ENCODE assay signal across 8 cellular contexts in the genomic region with DNA sequence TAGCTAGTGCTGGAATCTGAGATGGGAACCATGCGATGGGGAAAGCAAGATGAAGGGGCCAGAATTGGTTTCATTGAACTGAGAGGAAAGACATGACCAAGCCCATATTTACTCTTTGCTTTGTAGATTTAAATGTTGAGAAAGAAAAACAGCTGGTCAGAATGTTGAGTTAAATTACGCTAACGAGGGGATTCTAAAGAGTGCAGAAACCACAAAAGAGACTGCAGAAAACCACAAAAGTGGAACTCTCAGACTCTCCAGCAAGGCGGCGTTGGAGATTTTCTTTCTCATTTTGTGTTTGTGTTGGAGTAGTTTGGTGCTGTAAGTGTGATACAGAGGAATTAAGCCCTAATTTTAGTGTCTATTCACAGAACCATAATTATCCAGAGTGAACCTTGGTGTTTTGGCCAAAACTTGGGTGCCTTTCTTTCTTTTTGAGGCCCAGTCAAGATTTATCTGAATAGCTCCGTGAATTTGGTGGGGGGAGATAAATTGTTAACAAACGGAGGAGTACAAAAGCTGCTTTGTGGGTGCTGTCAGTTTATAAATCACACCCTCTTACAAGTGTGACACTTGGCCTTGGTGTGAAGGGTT. TPM values are rescaled to one million over a fixed set of nuclear protein-coding genes. Genes with fewer than 3 reads are reported as not detected.
DNase-seq lines count a peak whose midpoint lies in the region; ATAC-seq and TF ChIP-seq lines count a peak whose summit lies in the region.

No MANE protein-coding gene starts in this region.

- intact Hi-C loops in left lung (cut with DNase I) (no loop called here), aorta (cut with DNase I) (loop anchor here in 1 of 2 donors (5.0 kb wide), 1 partner anchor 50 kb away; no protein-coding TSS in a partner anchor)

- TF ChIP-seq CTCF in left lung (IDR thresholded peaks at IDR 0.05) (no peak), upper lobe of left lung (IDR thresholded peaks at IDR 0.05) (no peak)

- H3K36me3 ChIP-seq in left lung (peaks cover 0 to 78% of the 10 kb centered on the region in 2 donors), upper lobe of left lung (peaks cover 0 to 51% (median 11%) of the 10 kb centered on the region in 4 donors), aorta (ENCODE audit: control insufficient read depth in 1 of 2, insufficient read depth in 2 of 2, low read length in 1 of 2) (peaks cover 0 to 6% of the 10 kb centered on the region in 2 donors)

- peaks cover 67% of the 10 kb centered on the region for H3K4me1 Mint-ChIP-seq in activated naive CD4-positive, alpha-beta T cell treated with anti-CD3 and anti-CD28 coated beads, Interleukin-2, amount 50 U/mL, for 24 hours
- H3K4me1 Mint-ChIP-seq in activated CD8-positive, alpha-beta T cell treated with anti-CD3 and anti-CD28 coated beads, Interleukin-2, amount 10 ng/mL, durations not matched to agents 7 days and 5 days (ENCODE audit: low read depth) = peaks cover 59% of the 10 kb centered on the region

- H3K4me1 ChIP-seq in left lung (peaks cover 32 to 59% of the 10 kb centered on the region in 2 donors), upper lobe of left lung (peaks cover 39 to 64% (median 56%) of the 10 kb centered on the region in 4 donors), aorta (ENCODE audit: control insufficient read depth in 1 of 2, insufficient read depth in 2 of 2, low read length in 2 of 2) (peaks cover 0 to 3% of the 10 kb centered on the region in 2 donors)

- peak overlapping the region; percentile 85 for H3K4me3 Mint-ChIP-seq in activated naive CD4-positive, alpha-beta T cell treated with anti-CD3 and anti-CD28 coated beads, Interleukin-2, amount 50 U/mL, for 24 hours
- H3K4me3 Mint-ChIP-seq in activated CD8-positive, alpha-beta T cell treated with anti-CD3 and anti-CD28 coated beads, Interleukin-2, amount 10 ng/mL, durations not matched to agents 7 days and 5 days = peak overlapping the region; percentile 63

- no peaks in the 10 kb centered on the region for H3K9me3 ChIP-seq in left lung
- H3K9me3 ChIP-seq in upper lobe of left lung = no peaks in the 10 kb centered on the region
- H3K9me3 ChIP-seq in aorta (ENCODE audit: control insufficient read depth, low read length) = no peaks in the 10 kb centered on the region

- H3K27ac Mint-ChIP-seq in activated naive CD4-positive, alpha-beta T cell treated with anti-CD3 and anti-CD28 coated beads, Interleukin-2, amount 50 U/mL, for 24 hours = peak overlapping the region; percentile 88
- peak overlapping the region; percentile 85 for H3K27ac Mint-ChIP-seq in activated CD8-positive, alpha-beta T cell treated with anti-CD3 and anti-CD28 coated beads, Interleukin-2, amount 10 ng/mL, durations not matched to agents 7 days and 5 days

- peaks cover 26% of the 10 kb centered on the region for H3K36me3 Mint-ChIP-seq in activated naive CD4-positive, alpha-beta T cell treated with anti-CD3 and anti-CD28 coated beads, Interleukin-2, amount 50 U/mL, for 24 hours
- peaks cover 71% of the 10 kb centered on the region for H3K36me3 Mint-ChIP-seq in activated CD8-positive, alpha-beta T cell treated with anti-CD3 and anti-CD28 coated beads, Interleukin-2, amount 10 ng/mL, durations not matched to agents 7 days and 5 days (ENCODE audit: low read depth)

- POLR2A ChIA-PET in activated CD8-positive, alpha-beta T cell treated with anti-CD3 and anti-CD28 coated beads, Interleukin-2, amount 10 ng/mL, durations not matched to agents 7 days and 5 days (lab: Charles Lee) = interaction anchor here (1.3 to 3.5 kb wide), 6 partner anchors 21 to 118 kb away, joined by 4 to 19 read pairs (median 10); partner anchors contain the start of genes INAFM1 and ZC3H4

- no peak overlapping the region for H3K4me3 ChIP-seq in left lung
- no peak overlapping the region for H3K4me3 ChIP-seq in upper lobe of left lung
- no peak overlapping the region for H3K4me3 ChIP-seq in aorta (ENCODE audit: low read length in 2 of 2)

- ATAC-seq in activated CD8-positive, alpha-beta T cell treated with anti-CD3 and anti-CD28 coated beads, Interleukin-2, amount 10 ng/mL, durations not matched to agents 7 days and 5 days = peak; percentile 32
- ATAC-seq in left lung = peak; percentile 71
- peak in 1 of 2 donors; percentile 37 for ATAC-seq in upper lobe of left lung (ENCODE audit: low FRiP score in 2 of 2)
- no peak for ATAC-seq in HG02678 (IDR thresholded peaks at IDR 0.05; ENCODE audit: unreplicated experiment)
- ATAC-seq in aorta (ENCODE audit: low FRiP score) = no peak

- H3K27me3 ChIP-seq in left lung = no peaks in the 10 kb centered on the region
- H3K27me3 ChIP-seq in upper lobe of left lung = no peaks in the 10 kb centered on the region
- no peaks in the 10 kb centered on the region for H3K27me3 ChIP-seq in aorta (ENCODE audit: control insufficient read depth in 1 of 2, insufficient read depth in 2 of 2, low read length in 1 of 2)

- no peak for DNase-seq in activated naive CD4-positive, alpha-beta T cell treated with anti-CD3 and anti-CD28 coated beads, Interleukin-2, amount 50 U/mL, for 16 hours
- peak; percentile 38 for DNase-seq in activated CD8-positive, alpha-beta T cell treated with anti-CD3 and anti-CD28 coated beads, Interleukin-2, amount 10 ng/mL, durations not matched to agents 7 days and 5 days
- DNase-seq in left lung = no peak
- DNase-seq in upper lobe of left lung = no peak
- no peak for DNase-seq in Ammon's horn (ENCODE audit: low spot score)
- no peak for DNase-seq in aorta

- no peak for TF ChIP-seq EP300 in upper lobe of left lung (IDR thresholded peaks at IDR 0.05)

- CTCF ChIA-PET in activated CD8-positive, alpha-beta T cell treated with anti-CD3 and anti-CD28 coated beads, Interleukin-2, amount 10 ng/mL, durations not matched to agents 7 days and 5 days (lab: Charles Lee) = interaction anchor here (0.7 to 17.2 kb wide), 17 partner anchors 8 to 286 kb away, joined by 3 to 286 read pairs (median 5); partner anchors contain the start of gene SAE1

- WGBS in upper lobe of left lung, 2 donors = 41 to 49% methylated on average over 7 of the region's 7 CpGs
- 58 to 67% methylated on average over 7 of the region's 7 CpGs for WGBS in aorta, 2 donors

- H3K9me3 Mint-ChIP-seq in activated naive CD4-positive, alpha-beta T cell treated with anti-CD3 and anti-CD28 coated beads, Interleukin-2, amount 50 U/mL, for 24 hours = no peaks in the 10 kb centered on the region
- H3K9me3 Mint-ChIP-seq in activated CD8-positive, alpha-beta T cell treated with anti-CD3 and anti-CD28 coated beads, Interleukin-2, amount 10 ng/mL, durations not matched to agents 7 days and 5 days (ENCODE audit: insufficient read depth) = no peaks in the 10 kb centered on the region

- H3K27me3 Mint-ChIP-seq in activated naive CD4-positive, alpha-beta T cell treated with anti-CD3 and anti-CD28 coated beads, Interleukin-2, amount 50 U/mL, for 24 hours = no peaks in the 10 kb centered on the region
- H3K27me3 Mint-ChIP-seq in activated CD8-positive, alpha-beta T cell treated with anti-CD3 and anti-CD28 coated beads, Interleukin-2, amount 10 ng/mL, durations not matched to agents 7 days and 5 days (ENCODE audit: low read depth) = no peaks in the 10 kb centered on the region

- H3K27ac ChIP-seq in left lung (peak overlapping the region; percentile 71 to 83), upper lobe of left lung (peak overlapping the region; percentile 55 to 87 (median 80)), aorta (ENCODE audit: low read depth in 1 of 2, low read length in 2 of 2) (peak overlapping the region in 1 of 2 donors; percentile 90)

- no peak for TF ChIP-seq POLR2A in upper lobe of left lung (IDR thresholded peaks at IDR 0.05)

RNA-seq across cellular contexts. Expression of gene SAE1, which starts 26.3 kb away (rescaled TPM):
- total RNA-seq in activated CD8-positive, alpha-beta T cell treated with anti-CD3 and anti-CD28 coated beads, Interleukin-2, amount 10 ng/mL, durations not matched to agents 7 days and 5 days = 100 to 1,000 TPM; 165 to 175 TPM
- 10 to 100 TPM; 67.7 to 73.8 TPM for total RNA-seq in left lung
- total RNA-seq in upper lobe of left lung = 10 to 100 TPM; 31.1 to 61.2 (median 55.3) TPM
- total RNA-seq in aorta = 10 to 100 TPM; 44.5 to 64.9 TPM
- polyA plus RNA-seq in aorta = 10 to 100 TPM; 49.5 to 59.0 TPM

RNA-seq across cellular contexts. Expression of gene ZC3H4, which starts 43.4 kb away (rescaled TPM):
- 100 to 1,000 TPM; 102 TPM for total RNA-seq in activated CD8-positive, alpha-beta T cell treated with anti-CD3 and anti-CD28 coated beads, Interleukin-2, amount 10 ng/mL, durations not matched to agents 7 days and 5 days
- 10 to 100 TPM; 37.9 to 39.2 TPM for total RNA-seq in left lung
- total RNA-seq in upper lobe of left lung = 10 to 100 TPM; 28.6 to 57.6 (median 44.1) TPM
- total RNA-seq in aorta = 10 to 100 TPM; 33.9 to 34.6 TPM
- 10 to 100 TPM in 1 of 2 donors, 1 to 10 TPM in 1; 5.7 to 10.4 TPM for polyA plus RNA-seq in aorta

Comparison
In these comparisons a context has a peak if more than half of its experiments do, and no peak if none do; other contexts are left out.
1. ATAC-seq: peak in activated CD8-positive, alpha-beta T cell treated with anti-CD3 and anti-CD28 coated beads, Interleukin-2, amount 10 ng/mL, durations not matched to agents 7 days and 5 days (single experiment) and left lung (single experiment); none in HG02678 (single experiment) and aorta (single experiment).